ENCODE assay signal across 12 cellular contexts in the genomic region with DNA sequence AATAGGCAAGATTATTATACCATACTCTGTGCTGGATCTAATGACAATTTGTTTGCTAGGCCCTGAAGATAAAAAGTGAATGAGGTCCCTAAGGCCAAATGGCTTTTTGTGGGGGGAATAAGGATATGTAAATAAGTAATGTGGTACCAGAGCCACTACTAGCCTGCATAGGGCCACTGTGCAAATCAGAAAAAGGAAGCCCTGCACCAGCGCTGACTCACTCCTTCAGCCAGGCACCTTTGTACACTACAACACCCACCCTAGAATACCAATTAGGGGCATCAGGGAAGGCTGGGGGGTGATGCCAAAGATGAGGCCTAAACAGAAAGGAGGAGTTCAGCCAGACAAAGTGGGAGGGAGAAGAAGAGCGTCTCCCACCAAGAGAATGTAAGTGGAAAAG.
DNase-seq lines count a peak whose midpoint lies in the region; ATAC-seq and TF ChIP-seq lines count a peak whose summit lies in the region.
"Had no signal": no experiment of that assay in that cellular context is flagged by ENCODE, and none has a peak within 500 bp of the region (broad histone marks: within the 10 kb centered on the region; RNA-seq: fewer than 3 reads in every experiment).

No MANE protein-coding gene starts in this region.

- intact Hi-C loops in gastrocnemius medialis (cut with DNase I; ENCODE audit: low total_unique reads) = loop anchor here (5.0 kb wide), 2 partner anchors 92 to 123 kb away; partner anchors contain the start of gene CAMK2D

- H3K27me3 ChIP-seq in gastrocnemius medialis = no peaks in the 10 kb centered on the region
- H3K27me3 ChIP-seq: body of pancreas had no signal

- H3K36me3 ChIP-seq in gastrocnemius medialis = no peaks in the 10 kb centered on the region

- H3K27ac Mint-ChIP-seq in IgD-negative memory B cell (peak overlapping the region; percentile 12 to 61 (median 44)), memory B cell (peak overlapping the region; percentile 32)
- H3K27ac Mint-ChIP-seq: activated CD4-positive, alpha-beta memory T cell treated with anti-CD3 and anti-CD28 coated beads for 36 hours had no signal

- peaks cover 45 to 85% of the 10 kb centered on the region in 2 donors for H3K4me1 ChIP-seq in gastrocnemius medialis

- no peaks in the 10 kb centered on the region for H3K27me3 Mint-ChIP-seq in IgD-negative memory B cell
- H3K27me3 Mint-ChIP-seq in memory B cell = no peaks in the 10 kb centered on the region
- H3K27me3 Mint-ChIP-seq: activated CD4-positive, alpha-beta memory T cell treated with anti-CD3 and anti-CD28 coated beads for 36 hours had no signal

- H3K4me3 Mint-ChIP-seq in IgD-negative memory B cell (peak overlapping the region in 2 of 4 donors; percentile 44 to 79), memory B cell (no peak overlapping the region)
- H3K4me3 Mint-ChIP-seq: activated CD4-positive, alpha-beta memory T cell treated with anti-CD3 and anti-CD28 coated beads for 36 hours had no signal

- peak; percentile 48 for ATAC-seq in GM18498 (IDR thresholded peaks at IDR 0.05; ENCODE audit: unreplicated experiment)
- peak; percentile 41 for ATAC-seq in GM19395 (IDR thresholded peaks at IDR 0.05; ENCODE audit: unreplicated experiment)
- ATAC-seq in memory B cell (ENCODE audit: low read depth) = no peak
- ATAC-seq in gastrocnemius medialis = no peak
- ATAC-seq: body of pancreas had no signal

- TF ChIP-seq CTCF in gastrocnemius medialis (IDR thresholded peaks at IDR 0.05 in 4 of 5, conservative IDR thresholded peaks at IDR 0.05 in 1 of 5) = no peak

- H3K4me3 ChIP-seq in gastrocnemius medialis = no peak overlapping the region
- H3K4me3 ChIP-seq: body of pancreas had no signal

- H3K36me3 Mint-ChIP-seq in IgD-negative memory B cell (no peaks in the 10 kb centered on the region), memory B cell (peaks cover 5% of the 10 kb centered on the region)

- in situ Hi-C loops in gastrocnemius medialis (cut with MboI; ENCODE audit: low sequenced_read_pairs in 4 of 4) = no loop called here

- no peak for TF ChIP-seq POLR2A in gastrocnemius medialis (IDR thresholded peaks at IDR 0.05)

- peaks cover 0 to 10% (median 0%) of the 10 kb centered on the region in 3 donors for H3K9me3 Mint-ChIP-seq in IgD-negative memory B cell
- peaks cover 4% of the 10 kb centered on the region for H3K9me3 Mint-ChIP-seq in memory B cell
- H3K9me3 Mint-ChIP-seq: activated CD4-positive, alpha-beta memory T cell treated with anti-CD3 and anti-CD28 coated beads for 36 hours had no signal

- no peak for DNase-seq in memory B cell (ENCODE audit: low spot score in 2 of 2)
- DNase-seq in gastrocnemius medialis = no peak
- DNase-seq in NCI-H2171 (lab: John Stamatoyannopoulos, UW) = no peak
- DNase-seq in DMS79 (lab: John Stamatoyannopoulos, UW) = no peak
- no peak for DNase-seq in NCI-H82 (lab: John Stamatoyannopoulos, UW)
- DNase-seq: activated CD4-positive, alpha-beta memory T cell treated with anti-CD3 and anti-CD28 coated beads for 36 hours; body of pancreas; NCI-H2081; retina had no signal

- H3K4me1 Mint-ChIP-seq in IgD-negative memory B cell (peaks cover 45 to 54% (median 48%) of the 10 kb centered on the region in 3 donors), memory B cell (peaks cover 48% of the 10 kb centered on the region)

- H3K9me3 ChIP-seq in gastrocnemius medialis = no peaks in the 10 kb centered on the region
- H3K9me3 ChIP-seq: body of pancreas had no signal

- peak overlapping the region in 2 of 4 donors; percentile 5 to 8 for H3K27ac ChIP-seq in gastrocnemius medialis

Comparison
In these comparisons a context has a peak if more than half of its experiments do, and no peak if none do; other contexts are left out.
1. ATAC-seq: peak in GM18498 (single experiment) and GM19395 (single experiment); none in memory B cell (single experiment) and gastrocnemius medialis (0 of 2).